In genomic region chr17:19401321-19402010, GRCh38 we compare ENCODE assay signal across 16 cellular contexts. TPM values are rescaled to one million over a fixed set of nuclear protein-coding genes. Genes with fewer than 3 reads are reported as not detected.
DNase-seq lines count a peak whose midpoint lies in the region; ATAC-seq and TF ChIP-seq lines count a peak whose summit lies in the region.
"Had no signal": no experiment of that assay in that cellular context is flagged by ENCODE, and none has a peak within 500 bp of the region (broad histone marks: within the 10 kb centered on the region; RNA-seq: fewer than 3 reads in every experiment).

No MANE protein-coding gene starts in this region.

- no peak for TF ChIP-seq POLR2A in uterus (IDR thresholded peaks at IDR 0.05)

- TF ChIP-seq CTCF in SK-N-SH (IDR thresholded peaks at IDR 0.05) (no peak), nephron (IDR thresholded peaks at IDR 0.05; ENCODE audit: unreplicated experiment in 3 of 3) (no peak), uterus (IDR thresholded peaks at IDR 0.05) (no peak), dorsolateral prefrontal cortex (IDR thresholded peaks at IDR 0.05 in 54 of 56, conservative IDR thresholded peaks at IDR 0.05 in 2 of 56; ENCODE audit: low read depth in 1 of 56, partially characterized antibody in 56 of 56) (no peak)

- H3K4me3 Mint-ChIP-seq in nephron, result no peak overlapping the region
- H3K4me3 Mint-ChIP-seq: CD8-positive, alpha-beta T cell had no signal

- intact Hi-C loops in left ventricle myocardium superior (cut with micrococcal nuclease), result no loop called here
- intact Hi-C loops in uterus (cut with DNase I; ENCODE audit: low total_unique reads), result no loop called here
- intact Hi-C loops in dorsolateral prefrontal cortex (cut with DNase I), result no loop called here

- no peaks in the 10 kb centered on the region for H3F3A ChIP-seq in SK-N-SH (replicated peaks; ENCODE audit: insufficient read depth)

- TF ChIP-seq RAD21 in SK-N-SH (IDR thresholded peaks at IDR 0.05; ENCODE audit: low read length), result no peak

- no peaks in the 10 kb centered on the region for H3K27me3 Mint-ChIP-seq in nephron (ENCODE audit: low read depth)

- no peaks in the 10 kb centered on the region for H3K9me3 Mint-ChIP-seq in nephron
- H3K9me3 Mint-ChIP-seq: CD8-positive, alpha-beta T cell had no signal

- TF ChIP-seq EP300 in SK-N-SH (IDR thresholded peaks at IDR 0.05; ENCODE audit: borderline replicate concordance in 1 of 2, low read depth in 1 of 2, low read length in 1 of 2), result no peak

- 78% methylated on average over 8 of the region's 8 CpGs for WGBS in SK-N-SH (ENCODE audit: low lambda C conversion rate)

- CTCF ChIA-PET in SK-N-SH (lab: Yijun Ruan, JAX), result interaction anchor here (0.7 to 3.6 kb wide), 5 partner anchors 9 to 1549 kb away, joined by 3 to 16 read pairs (median 5); partner anchors contain the start of gene B9D1

- POLR2A ChIA-PET in SK-N-SH (lab: Yijun Ruan, JAX), result interaction anchor here (1.0 to 2.8 kb wide), 2 partner anchors 15 to 24 kb away, joined by 5 to 12 read pairs; partner anchors contain the start of gene MFAP4

- no peaks in the 10 kb centered on the region for H3K36me3 Mint-ChIP-seq in nephron (ENCODE audit: low read depth)
- H3K36me3 Mint-ChIP-seq: CD8-positive, alpha-beta T cell had no signal

- no peaks in the 10 kb centered on the region for H3K79me2 ChIP-seq in SK-N-SH (ENCODE audit: insufficient read depth)

- H3K27me3 ChIP-seq in SK-N-SH (ENCODE audit: insufficient read depth), result no peaks in the 10 kb centered on the region
- H3K27me3 ChIP-seq in uterus, result no peaks in the 10 kb centered on the region
- H3K27me3 ChIP-seq in dorsolateral prefrontal cortex, result no peaks in the 10 kb centered on the region

- ATAC-seq in SK-N-SH treated with all-trans-retinoic acid at 6 μM for 48 hours, result peak; percentile 52
- ATAC-seq in left ventricle myocardium superior, result peak; percentile 27
- ATAC-seq: CD8-positive, alpha-beta T cell had no signal

- H3K4me2 ChIP-seq in SK-N-SH, result no peak overlapping the region

- H2AFZ ChIP-seq in SK-N-SH (ENCODE audit: low read depth), result no peak overlapping the region
- H2AFZ ChIP-seq: GM23248 had no signal

- H3K4me3 ChIP-seq in SK-N-SH (ENCODE audit: low read depth in 2 of 2, low read length in 1 of 2) (no peak overlapping the region), uterus (no peak overlapping the region), dorsolateral prefrontal cortex (no peak overlapping the region)
- H3K4me3 ChIP-seq: GM23248 had no signal

- peaks cover 13 to 35% of the 10 kb centered on the region in 2 experiments; a peak in 3 of 4 replicates for H3K4me1 ChIP-seq in SK-N-SH (ENCODE audit: control insufficient read depth in 1 of 2, insufficient read depth in 2 of 2, low read depth in 1 of 2, low read length in 1 of 2)
- H3K4me1 ChIP-seq in uterus, result peaks cover 0 to 18% of the 10 kb centered on the region in 2 donors

- no peaks in the 10 kb centered on the region for H4K20me1 ChIP-seq in SK-N-SH (ENCODE audit: insufficient read depth)

- H3K9ac ChIP-seq in SK-N-SH, result no peak overlapping the region
- H3K9ac ChIP-seq: GM23248 had no signal

- DNase-seq in SK-N-SH (no peak), left ventricle myocardium superior (no peak), uterus (peak in 1 of 2 donors; percentile 12), AG08396 (ENCODE audit: low spot score) (no peak), dorsolateral prefrontal cortex (no peak)
- DNase-seq in activated naive CD4-positive, alpha-beta T cell (lab: John Stamatoyannopoulos, UW), result no peak
- DNase-seq: 8988T; CD8-positive, alpha-beta T cell; DMS79 treated with DMSO at 0.1 percent for 48 hours; GM23248; NCI-H1417 treated with DMSO at 0.1 percent for 48 hours; NCI-H1930 had no signal

- H3K9me3 ChIP-seq in SK-N-SH, result no peaks in the 10 kb centered on the region
- no peaks in the 10 kb centered on the region for H3K9me3 ChIP-seq in uterus

- H3K27ac ChIP-seq in SK-N-SH (ENCODE audit: low read depth in 2 of 2, low read length in 1 of 2) (peak overlapping the region in 1 of 2 experiments; percentile 80; a peak in 2 of 4 replicates), uterus (peak overlapping the region; percentile 41 to 49), dorsolateral prefrontal cortex (no peak overlapping the region)
- H3K27ac ChIP-seq: GM23248, RWPE1 had no signal

- no peaks in the 10 kb centered on the region for H3K9me2 ChIP-seq in SK-N-SH

- H3K4me1 Mint-ChIP-seq in nephron, result peaks cover 28% of the 10 kb centered on the region

- H3K36me3 ChIP-seq in SK-N-SH (replicated peaks in 1 of 2; ENCODE audit: control insufficient read depth in 1 of 2, insufficient read depth in 2 of 2, low read length in 1 of 2), result no peaks in the 10 kb centered on the region
- no peaks in the 10 kb centered on the region for H3K36me3 ChIP-seq in uterus

- peak overlapping the region; percentile 89 to 92 (median 92) for H3K27ac Mint-ChIP-seq in nephron
- H3K27ac Mint-ChIP-seq: CD8-positive, alpha-beta T cell had no signal

TF ChIP-seq in SK-N-SH treated with all-trans-retinoic acid at 6 μM for 48 hours, 23 proteins besides CTCF, POLR2A, EP300 and RAD21 (continues in another document):
- no peak for TF ChIP-seq BACH2 (CRISPR knock-in tag; IDR thresholded peaks at IDR 0.05; ENCODE audit: borderline replicate concordance)
- no peak for TF ChIP-seq ZFP3 (CRISPR knock-in tag; IDR thresholded peaks at IDR 0.05)
- no peak for TF ChIP-seq GLIS3 (CRISPR knock-in tag; IDR thresholded peaks at IDR 0.05)
- no peak for TF ChIP-seq POU6F1 (CRISPR knock-in tag; IDR thresholded peaks at IDR 0.05; ENCODE audit: borderline replicate concordance, low read depth)

TF ChIP-seq in SK-N-SH, 30 proteins besides CTCF, POLR2A, EP300 and RAD21 (continues in another document):
- no peak for TF ChIP-seq RCOR1 (IDR thresholded peaks at IDR 0.05; ENCODE audit: low read length)
- TF ChIP-seq, protein P1, sequence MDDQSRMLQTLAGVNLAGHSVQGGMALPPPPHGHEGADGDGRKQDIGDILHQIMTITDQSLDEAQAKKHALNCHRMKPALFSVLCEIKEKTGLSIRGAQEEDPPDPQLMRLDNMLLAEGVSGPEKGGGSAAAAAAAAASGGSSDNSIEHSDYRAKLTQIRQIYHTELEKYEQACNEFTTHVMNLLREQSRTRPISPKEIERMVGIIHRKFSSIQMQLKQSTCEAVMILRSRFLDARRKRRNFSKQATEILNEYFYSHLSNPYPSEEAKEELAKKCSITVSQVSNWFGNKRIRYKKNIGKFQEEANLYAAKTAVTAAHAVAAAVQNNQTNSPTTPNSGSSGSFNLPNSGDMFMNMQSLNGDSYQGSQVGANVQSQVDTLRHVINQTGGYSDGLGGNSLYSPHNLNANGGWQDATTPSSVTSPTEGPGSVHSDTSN (IDR thresholded peaks at IDR 0.05), result no peak
- TF ChIP-seq SIN3A (IDR thresholded peaks at IDR 0.05; ENCODE audit: borderline replicate concordance, low read depth, low read length), result no peak
- no peak for TF ChIP-seq GATA2 (CRISPR knock-in tag; IDR thresholded peaks at IDR 0.05)
- no peak for TF ChIP-seq TAF1 (IDR thresholded peaks at IDR 0.05; ENCODE audit: borderline replicate concordance, low read depth, low read length)
- no peak for TF ChIP-seq CHD2 (IDR thresholded peaks at IDR 0.05; ENCODE audit: low read length, partially characterized antibody)
- no peak for TF ChIP-seq RXRA (IDR thresholded peaks at IDR 0.05; ENCODE audit: borderline replicate concordance, low read depth)
- no peak for TF ChIP-seq GABPA (IDR thresholded peaks at IDR 0.05; ENCODE audit: low read depth)
- no peak for TF ChIP-seq FOXJ3 (CRISPR knock-in tag; IDR thresholded peaks at IDR 0.05)
- TF ChIP-seq, protein P2, sequence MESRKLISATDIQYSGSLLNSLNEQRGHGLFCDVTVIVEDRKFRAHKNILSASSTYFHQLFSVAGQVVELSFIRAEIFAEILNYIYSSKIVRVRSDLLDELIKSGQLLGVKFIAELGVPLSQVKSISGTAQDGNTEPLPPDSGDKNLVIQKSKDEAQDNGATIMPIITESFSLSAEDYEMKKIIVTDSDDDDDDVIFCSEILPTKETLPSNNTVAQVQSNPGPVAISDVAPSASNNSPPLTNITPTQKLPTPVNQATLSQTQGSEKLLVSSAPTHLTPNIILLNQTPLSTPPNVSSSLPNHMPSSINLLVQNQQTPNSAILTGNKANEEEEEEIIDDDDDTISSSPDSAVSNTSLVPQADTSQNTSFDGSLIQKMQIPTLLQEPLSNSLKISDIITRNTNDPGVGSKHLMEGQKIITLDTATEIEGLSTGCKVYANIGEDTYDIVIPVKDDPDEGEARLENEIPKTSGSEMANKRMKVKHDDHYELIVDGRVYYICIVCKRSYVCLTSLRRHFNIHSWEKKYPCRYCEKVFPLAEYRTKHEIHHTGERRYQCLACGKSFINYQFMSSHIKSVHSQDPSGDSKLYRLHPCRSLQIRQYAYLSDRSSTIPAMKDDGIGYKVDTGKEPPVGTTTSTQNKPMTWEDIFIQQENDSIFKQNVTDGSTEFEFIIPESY (IDR thresholded peaks at IDR 0.05; ENCODE audit: borderline replicate concordance, low read depth), result no peak
- TF ChIP-seq NFIC (IDR thresholded peaks at IDR 0.05; ENCODE audit: borderline replicate concordance), result no peak

RNA-seq across cellular contexts. Expression of gene RNF112, which starts 9.6 kb away (rescaled TPM):
- polyA plus RNA-seq in SK-N-SH (2012; rRNA removed), result 22.6 and 26.9 TPM in 2 replicates
- 6.7 and 9.2 TPM in 2 replicates for polyA plus RNA-seq in SK-N-SH (2012; cell fraction: cytosol; rRNA removed)
- polyA plus RNA-seq in SK-N-SH (2012; cell fraction: nucleus; rRNA removed), result 144 and 163 TPM in 2 replicates
- total RNA-seq in left ventricle myocardium superior (3.5 TPM), uterus (10 to 100 TPM in 1 of 4 donors, 1 to 10 TPM in 2, under 1 TPM in 1; 0.88 to 14.7 (median 3.7) TPM), dorsolateral prefrontal cortex (10 to 100 TPM; 26.1 to 82.1 (median 51.1) TPM)
- total RNA-seq: G401 had no signal

RNA-seq across cellular contexts. Expression of gene MFAP4, which starts 14.5 kb away (rescaled TPM):
- 112 and 120 TPM in 2 replicates for polyA plus RNA-seq in SK-N-SH (2012; rRNA removed)
- 98.4 and 115 TPM in 2 replicates for polyA plus RNA-seq in SK-N-SH (2012; cell fraction: cytosol; rRNA removed)
- 99.5 and 101 TPM in 2 replicates for polyA plus RNA-seq in SK-N-SH (2012; cell fraction: nucleus; rRNA removed)
- total RNA-seq in left ventricle myocardium superior, result 34.8 TPM
- total RNA-seq in uterus, result 100 to 1,000 TPM in 2 of 4 donors, 10 to 100 TPM in 2; 81.2 to 149 (median 117) TPM
- total RNA-seq in dorsolateral prefrontal cortex, result 10 to 100 TPM in 12 of 120 experiments, 1 to 10 TPM in 108; 1.0 to 29.2 (median 4.0) TPM
- total RNA-seq: CD8-positive, alpha-beta T cell; G401 had no signal

RNA-seq across cellular contexts. Expression of gene MAPK7, which starts 23.2 kb away (rescaled TPM):
- polyA plus RNA-seq in SK-N-SH (2012; rRNA removed), result 10.5 and 19.1 TPM in 2 replicates
- polyA plus RNA-seq in SK-N-SH (2012; cell fraction: cytosol; rRNA removed), result 8.9 and 14.2 TPM in 2 replicates
- 54.4 and 71.5 TPM in 2 replicates for polyA plus RNA-seq in SK-N-SH (2012; cell fraction: nucleus; rRNA removed)
- total RNA-seq in left ventricle myocardium superior (10.7 TPM), uterus (10 to 100 TPM in 3 of 4 donors, 1 to 10 TPM in 1; 3.3 to 72.8 (median 18.3) TPM), dorsolateral prefrontal cortex (10 to 100 TPM in 118 of 120 experiments, 1 to 10 TPM in 2; 9.3 to 31.4 (median 15.9) TPM)

RNA-seq across cellular contexts. Expression of gene B9D1, which starts 38.9 kb away (rescaled TPM):
- polyA plus RNA-seq in SK-N-SH (2012; rRNA removed), result 75.0 and 81.6 TPM in 2 replicates
- polyA plus RNA-seq in SK-N-SH (2012; cell fraction: cytosol; rRNA removed), result 56.1 and 64.8 TPM in 2 replicates
- 81.5 and 92.1 TPM in 2 replicates for polyA plus RNA-seq in SK-N-SH (2012; cell fraction: nucleus; rRNA removed)
- total RNA-seq in left ventricle myocardium superior (5.9 TPM), uterus (100 to 1,000 TPM in 1 of 4 donors, 10 to 100 TPM in 2, 1 to 10 TPM in 1; 3.8 to 105 (median 25.6) TPM), dorsolateral prefrontal cortex (10 to 100 TPM; 10.3 to 48.5 (median 28.0) TPM)

Comparison
In these comparisons a context has a peak if more than half of its experiments do, and no peak if none do; other contexts are left out.
1. H3K27ac ChIP-seq: peak in uterus (2 of 2); none in dorsolateral prefrontal cortex (0 of 59).